ENCODE assay signal across 28 cellular contexts in the genomic region with DNA sequence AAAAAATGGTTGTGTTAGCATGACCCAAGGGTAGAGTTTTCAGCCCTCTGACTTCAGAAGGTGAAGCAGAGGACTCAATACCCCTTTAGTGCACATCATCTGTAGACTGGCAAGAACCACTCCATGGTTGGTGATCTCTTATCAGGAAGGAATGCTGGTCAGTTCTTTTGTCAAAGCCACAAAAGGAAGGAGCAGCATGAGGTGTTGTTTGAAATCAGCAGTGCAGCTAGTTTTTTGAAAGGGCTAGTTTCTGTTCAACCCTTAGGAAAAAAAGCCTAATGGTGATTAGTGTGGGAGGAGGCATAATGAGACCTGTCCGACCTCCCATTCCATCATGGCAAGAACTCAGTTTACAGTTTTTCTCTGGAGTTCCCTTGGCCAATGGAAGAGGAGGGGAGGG.
"Had no signal": no experiment of that assay in that cellular context is flagged by ENCODE, and none has a peak within 500 bp of the region (broad histone marks: within the 10 kb centered on the region; RNA-seq: fewer than 3 reads in every experiment).

No MANE protein-coding gene starts in this region.

- H3K27me3 Mint-ChIP-seq: activated CD4-positive, alpha-beta memory T cell treated with anti-CD3 and anti-CD28 coated beads, Interleukin-2, amount 10 ng/mL, durations not matched to agents 7 days and 5 days; activated CD4-positive, alpha-beta T cell treated with anti-CD3 and anti-CD28 coated beads, Interleukin-2, amount 10 ng/mL, durations not matched to agents 7 days and 5 days; activated naive CD4-positive, alpha-beta T cell treated with anti-CD3 and anti-CD28 coated beads, Interleukin-2, amount 10 ng/mL, durations not matched to agents 7 days and 5 days; activated naive CD8-positive, alpha-beta T cell treated with anti-CD3 and anti-CD28 coated beads, Interleukin-2, amount 10 ng/mL, durations not matched to agents 7 days and 5 days; central memory CD8-positive, alpha-beta T cell; dendritic cell treated with granulocyte-macrophage colony-stimulating factor and Interleukin-4, amounts not matched to agents 40 ng/mL and 50 ng/mL, for 4 days had no signal

- H3K36me3 ChIP-seq: ascending aorta, brain microvascular endothelial cell had no signal

- H3K9me3 Mint-ChIP-seq: activated CD4-positive, alpha-beta memory T cell treated with anti-CD3 and anti-CD28 coated beads, Interleukin-2, amount 10 ng/mL, durations not matched to agents 7 days and 5 days; activated CD4-positive, alpha-beta T cell treated with anti-CD3 and anti-CD28 coated beads, Interleukin-2, amount 10 ng/mL, durations not matched to agents 7 days and 5 days; activated naive CD4-positive, alpha-beta T cell treated with anti-CD3 and anti-CD28 coated beads, Interleukin-2, amount 10 ng/mL, durations not matched to agents 7 days and 5 days; activated naive CD4-positive, alpha-beta T cell treated with anti-CD3 and anti-CD28 coated beads, Interleukin-2, amount 50 U/mL, for 72 hours; activated naive CD8-positive, alpha-beta T cell treated with anti-CD3 and anti-CD28 coated beads, Interleukin-2, amount 10 ng/mL, durations not matched to agents 7 days and 5 days; activated T-cell treated with anti-CD3 and anti-CD28 coated beads, Interleukin-2, amount 50 U/mL, for 24 hours; central memory CD8-positive, alpha-beta T cell; dendritic cell treated with granulocyte-macrophage colony-stimulating factor and Interleukin-4, amounts not matched to agents 40 ng/mL and 50 ng/mL, for 4 days had no signal

- ATAC-seq: activated naive CD4-positive, alpha-beta T cell treated with anti-CD3 and anti-CD28 coated beads, Interleukin-2, amount 50 U/mL, for 72 hours; activated T-cell treated with anti-CD3 and anti-CD28 coated beads, Interleukin-2, amount 50 U/mL, for 72 hours; esophagus mucosa had no signal

- H3K4me3 ChIP-seq: ascending aorta, coronary artery, dorsolateral prefrontal cortex had no signal

- H3K4me1 ChIP-seq: ascending aorta had no signal

- H3K9me3 ChIP-seq: ascending aorta had no signal

- H3K27ac Mint-ChIP-seq: activated CD4-positive, alpha-beta memory T cell treated with anti-CD3 and anti-CD28 coated beads, Interleukin-2, amount 10 ng/mL, durations not matched to agents 7 days and 5 days; activated CD4-positive, alpha-beta T cell treated with anti-CD3 and anti-CD28 coated beads, Interleukin-2, amount 10 ng/mL, durations not matched to agents 7 days and 5 days; activated naive CD4-positive, alpha-beta T cell treated with anti-CD3 and anti-CD28 coated beads, Interleukin-2, amount 10 ng/mL, durations not matched to agents 7 days and 5 days; activated naive CD4-positive, alpha-beta T cell treated with anti-CD3 and anti-CD28 coated beads, Interleukin-2, amount 50 U/mL, for 72 hours; activated naive CD8-positive, alpha-beta T cell treated with anti-CD3 and anti-CD28 coated beads, Interleukin-2, amount 10 ng/mL, durations not matched to agents 7 days and 5 days; activated T-cell treated with anti-CD3 and anti-CD28 coated beads, Interleukin-2, amount 50 U/mL, for 24 hours; activated T-cell treated with anti-CD3 and anti-CD28 coated beads, Interleukin-2, amount 50 U/mL, for 72 hours; dendritic cell treated with granulocyte-macrophage colony-stimulating factor and Interleukin-4, amounts not matched to agents 40 ng/mL and 50 ng/mL, for 4 days; endodermal cell had no signal

- H3K4me3 Mint-ChIP-seq: activated CD4-positive, alpha-beta memory T cell treated with anti-CD3 and anti-CD28 coated beads, Interleukin-2, amount 10 ng/mL, durations not matched to agents 7 days and 5 days; activated CD4-positive, alpha-beta T cell treated with anti-CD3 and anti-CD28 coated beads, Interleukin-2, amount 10 ng/mL, durations not matched to agents 7 days and 5 days; activated naive CD4-positive, alpha-beta T cell treated with anti-CD3 and anti-CD28 coated beads, Interleukin-2, amount 10 ng/mL, durations not matched to agents 7 days and 5 days; activated naive CD8-positive, alpha-beta T cell treated with anti-CD3 and anti-CD28 coated beads, Interleukin-2, amount 10 ng/mL, durations not matched to agents 7 days and 5 days; activated T-cell treated with anti-CD3 and anti-CD28 coated beads, Interleukin-2, amount 50 U/mL, for 24 hours; activated T-cell treated with anti-CD3 and anti-CD28 coated beads, Interleukin-2, amount 50 U/mL, for 72 hours; central memory CD8-positive, alpha-beta T cell; dendritic cell treated with granulocyte-macrophage colony-stimulating factor and Interleukin-4, amounts not matched to agents 40 ng/mL and 50 ng/mL, for 4 days; endodermal cell had no signal

- H3K27ac ChIP-seq: ascending aorta, brain microvascular endothelial cell, coronary artery, dorsolateral prefrontal cortex had no signal

- H3K36me3 Mint-ChIP-seq: activated naive CD4-positive, alpha-beta T cell treated with anti-CD3 and anti-CD28 coated beads, Interleukin-2, amount 10 ng/mL, durations not matched to agents 7 days and 5 days; activated naive CD4-positive, alpha-beta T cell treated with anti-CD3 and anti-CD28 coated beads, Interleukin-2, amount 50 U/mL, for 72 hours; activated naive CD8-positive, alpha-beta T cell treated with anti-CD3 and anti-CD28 coated beads, Interleukin-2, amount 10 ng/mL, durations not matched to agents 7 days and 5 days had no signal

- DNase-seq: activated CD4-positive, alpha-beta memory T cell treated with anti-CD3 and anti-CD28 coated beads, Interleukin-2, amount 10 ng/mL, durations not matched to agents 7 days and 5 days; activated CD4-positive, alpha-beta T cell treated with anti-CD3 and anti-CD28 coated beads for 1 hour; activated CD4-positive, alpha-beta T cell treated with anti-CD3 and anti-CD28 coated beads for 4 hours; activated CD4-positive, alpha-beta T cell treated with anti-CD3 and anti-CD28 coated beads, Interleukin-2, amount 10 ng/mL, durations not matched to agents 7 days and 5 days; activated CD4-positive, alpha-beta T cell treated with anti-CD3 and anti-CD28 coated beads, Interleukin-2, amount 50 U/mL, for 4 hours; activated CD8-positive, alpha-beta memory T cell treated with anti-CD3 and anti-CD28 coated beads, Interleukin-2, amount 50 U/mL, for 48 hours; activated gamma-delta T cell; activated naive CD4-positive, alpha-beta T cell; activated naive CD4-positive, alpha-beta T cell treated with anti-CD3 and anti-CD28 coated beads, Interleukin-2, amount 10 ng/mL, durations not matched to agents 7 days and 5 days; activated naive CD8-positive, alpha-beta T cell treated with anti-CD3 and anti-CD28 coated beads, Interleukin-2, amount 10 ng/mL, durations not matched to agents 7 days and 5 days; activated T-cell treated with anti-CD3 and anti-CD28 coated beads for 4 hours; activated T-cell treated with anti-CD3 and anti-CD28 coated beads, Interleukin-2, amount 50 U/mL, for 24 hours; activated T-cell treated with anti-CD3 and anti-CD28 coated beads, Interleukin-2, amount 50 U/mL, for 72 hours; brain microvascular endothelial cell; dorsolateral prefrontal cortex; effector memory CD4-positive, alpha-beta T cell; endodermal cell; foreskin fibroblast; head of caudate nucleus; T-helper 2 cell had no signal

- H3K27me3 ChIP-seq: ascending aorta, brain microvascular endothelial cell had no signal

- H3K4me1 Mint-ChIP-seq: activated CD4-positive, alpha-beta memory T cell treated with anti-CD3 and anti-CD28 coated beads, Interleukin-2, amount 10 ng/mL, durations not matched to agents 7 days and 5 days; activated CD4-positive, alpha-beta T cell treated with anti-CD3 and anti-CD28 coated beads, Interleukin-2, amount 10 ng/mL, durations not matched to agents 7 days and 5 days; activated naive CD4-positive, alpha-beta T cell treated with anti-CD3 and anti-CD28 coated beads, Interleukin-2, amount 10 ng/mL, durations not matched to agents 7 days and 5 days; activated naive CD8-positive, alpha-beta T cell treated with anti-CD3 and anti-CD28 coated beads, Interleukin-2, amount 10 ng/mL, durations not matched to agents 7 days and 5 days; central memory CD8-positive, alpha-beta T cell had no signal

- FAIRE-seq: bronchial epithelial cell, frontal cortex had no signal
